Comparison of ENCODE assay signal across 8 cellular contexts in the genomic region with DNA sequence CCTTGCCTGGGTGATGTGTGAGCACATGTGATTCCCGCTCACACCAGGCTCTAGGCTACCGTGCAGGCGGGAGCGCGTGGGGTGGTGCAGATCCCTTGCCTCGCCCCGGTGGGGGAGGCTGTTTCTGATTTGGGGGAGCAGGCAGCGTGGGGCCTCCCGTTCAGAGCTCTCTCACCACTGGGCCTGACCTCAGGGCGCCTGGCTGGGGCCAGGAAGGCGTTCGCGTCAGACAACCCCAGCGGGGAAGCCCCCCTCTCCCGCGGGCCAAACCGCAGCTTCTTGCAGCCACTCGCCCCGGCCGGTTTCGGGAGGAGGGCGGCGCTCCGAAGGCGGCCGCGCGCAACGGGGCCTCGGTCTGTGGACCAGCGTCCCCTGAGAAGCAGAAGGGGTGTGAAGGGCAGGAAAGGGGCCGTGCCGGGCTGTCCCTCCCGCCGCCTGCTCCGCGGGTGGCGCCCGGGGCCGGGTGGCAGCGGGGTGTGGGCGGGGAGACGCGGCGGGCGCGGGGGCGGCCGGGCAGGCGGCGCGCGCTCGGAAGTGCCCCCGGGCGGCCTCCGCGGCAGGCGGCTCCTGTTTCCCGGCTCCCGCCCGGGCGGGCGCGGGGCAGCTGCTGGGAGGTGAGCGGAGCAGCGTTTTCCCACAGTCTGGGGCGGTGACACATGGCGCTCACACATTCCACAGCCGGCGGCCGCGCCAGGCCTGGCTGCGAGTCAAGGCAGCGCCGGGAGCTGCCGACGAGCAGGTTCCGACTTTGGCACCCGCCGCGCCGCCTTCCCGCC.
DNase-seq lines count a peak whose midpoint lies in the region; ATAC-seq and TF ChIP-seq lines count a peak whose summit lies in the region.

No MANE protein-coding gene starts in this region.

- no peak for TF ChIP-seq CTCF in omental fat pad (IDR thresholded peaks at IDR 0.05)
- TF ChIP-seq CTCF in thoracic aorta (IDR thresholded peaks at IDR 0.05) = no peak

- H3K4me3 Mint-ChIP-seq in activated naive CD4-positive, alpha-beta T cell treated with anti-CD3 and anti-CD28 coated beads for 36 hours = peak overlapping the region; percentile 57

- DNase-seq in DMS53 treated with DMSO at 0.1 percent for 48 hours (lab: John Stamatoyannopoulos, UW; ENCODE audit: unreplicated experiment) (peak; percentile 60), RKO (ENCODE audit: low spot score) (peak; percentile 70), glomerular visceral epithelial cell (ENCODE audit: extremely low spot score) (peak; percentile 94), omental fat pad (ENCODE audit: low spot score) (no peak), thoracic aorta (ENCODE audit: low spot score) (peak; percentile 66)
- DNase-seq in activated naive CD4-positive, alpha-beta T cell treated with anti-CD3 and anti-CD28 coated beads for 36 hours = peak; percentile 88

- peak; percentile 91 for ATAC-seq in GM21447 (IDR thresholded peaks at IDR 0.05; ENCODE audit: unreplicated experiment)
- ATAC-seq in omental fat pad (ENCODE audit: low FRiP score) = peak; percentile 87
- peak; percentile 85 for ATAC-seq in thoracic aorta (ENCODE audit: insufficient number of reproducible peaks, low FRiP score, low read depth)

- peaks cover 9% of the 10 kb centered on the region for H3K4me1 ChIP-seq in HUES48 (ENCODE audit: control insufficient read depth, insufficient read depth, low read length)
- peaks cover 9 to 10% of the 10 kb centered on the region in 2 donors for H3K4me1 ChIP-seq in thoracic aorta (ENCODE audit: control insufficient read depth in 1 of 2, low read depth in 2 of 2)

- H3K4me1 Mint-ChIP-seq in activated naive CD4-positive, alpha-beta T cell treated with anti-CD3 and anti-CD28 coated beads for 36 hours (ENCODE audit: low read depth) = peaks cover 22% of the 10 kb centered on the region

- H3K9me3 Mint-ChIP-seq in activated naive CD4-positive, alpha-beta T cell treated with anti-CD3 and anti-CD28 coated beads for 36 hours = no peaks in the 10 kb centered on the region

- H3K36me3 Mint-ChIP-seq in activated naive CD4-positive, alpha-beta T cell treated with anti-CD3 and anti-CD28 coated beads for 36 hours (ENCODE audit: low read depth) = no peaks in the 10 kb centered on the region

- H3K27ac ChIP-seq in HUES48 (ENCODE audit: low read depth, low read length) (peak overlapping the region; percentile 68), thoracic aorta (peak overlapping the region in 1 of 2 donors; percentile 74)

- H3K9me3 ChIP-seq in HUES48 (ENCODE audit: control insufficient read depth, insufficient read depth, low read length) = no peaks in the 10 kb centered on the region
- peaks cover 6% of the 10 kb centered on the region for H3K9me3 ChIP-seq in thoracic aorta

- peaks cover 42% of the 10 kb centered on the region for H3K27me3 ChIP-seq in HUES48 (ENCODE audit: control insufficient read depth, insufficient read depth, low read length)
- H3K27me3 ChIP-seq in thoracic aorta (replicated peaks; ENCODE audit: insufficient read depth) = no peaks in the 10 kb centered on the region

- H3K9ac ChIP-seq in HUES48 (ENCODE audit: low read depth, low read length) = peak overlapping the region; percentile 24; the same call in 1 of the 2 replicates

- H3K4me3 ChIP-seq in HUES48 (ENCODE audit: low read depth, low read length) (peak overlapping the region; percentile 57), thoracic aorta (peak overlapping the region; percentile 74)

- CTCF ChIA-PET in activated naive CD4-positive, alpha-beta T cell treated with anti-CD3 and anti-CD28 coated beads for 36 hours (lab: Charles Lee) = no interaction called here

- intact Hi-C loops in activated naive CD4-positive, alpha-beta T cell treated with anti-CD3 and anti-CD28 coated beads for 36 hours (cut with micrococcal nuclease) = loop anchor here (1.0 to 2.0 kb wide), 5 partner anchors 13 to 325 kb away; no protein-coding TSS in a partner anchor

- no peak overlapping the region for H3K27ac Mint-ChIP-seq in activated naive CD4-positive, alpha-beta T cell treated with anti-CD3 and anti-CD28 coated beads for 36 hours

- peaks cover 19% of the 10 kb centered on the region for H3K27me3 Mint-ChIP-seq in activated naive CD4-positive, alpha-beta T cell treated with anti-CD3 and anti-CD28 coated beads for 36 hours (ENCODE audit: low read depth)

- H3K36me3 ChIP-seq in HUES48 (ENCODE audit: control insufficient read depth, insufficient read depth, low read length) = no peaks in the 10 kb centered on the region
- H3K36me3 ChIP-seq in thoracic aorta = no peaks in the 10 kb centered on the region
